ENCODE assay signal across 18 cellular contexts in genomic region chr2:150916434-150916833, GRCh38.
A peak's percentile ranks its signal among the peaks of the same experiment; 100 is the strongest.
DNase-seq lines count a peak whose midpoint lies in the region; ATAC-seq, FAIRE-seq and TF ChIP-seq lines count a peak whose summit lies in the region.
"Had no signal": no experiment of that assay in that cellular context is flagged by ENCODE, and none has a peak within 500 bp of the region (broad histone marks: within the 10 kb centered on the region; RNA-seq: fewer than 3 reads in every experiment).

No MANE protein-coding gene starts in this region.

- no peak for TF ChIP-seq CTCF in H1 (IDR thresholded peaks at IDR 0.05; ENCODE audit: control extremely low read depth in 1 of 3, insufficient read depth in 1 of 3, low read depth in 1 of 3, low read length in 3 of 3)

- TF ChIP-seq EP300 in H1 (IDR thresholded peaks at IDR 0.05; ENCODE audit: borderline replicate concordance in 1 of 2, low read depth in 2 of 2, low read length in 2 of 2): no peak

- POLR2A ChIA-PET in H1 (lab: Charles Lee; ENCODE audit: partially characterized antibody): no interaction called here

- H3K79me1 ChIP-seq in H1 (ENCODE audit: low read depth, low read length): no peaks in the 10 kb centered on the region

- no peak overlapping the region for H3K9ac ChIP-seq in H1 (replicated peaks in 1 of 4; ENCODE audit: extremely low read depth in 1 of 4, low read depth in 3 of 4, low read length in 3 of 4)

- H4K8ac ChIP-seq in H1 (ENCODE audit: extremely low read depth, insufficient read depth, low read length): no peak overlapping the region

- no peak overlapping the region for H4K91ac ChIP-seq in H1 (replicated peaks; ENCODE audit: insufficient read length, low read length)

- FAIRE-seq in H1 (lab: Jason Lieb, UNC): no peak
- FAIRE-seq: A204.1, G401.6 had no signal

- no peak overlapping the region for H2BK120ac ChIP-seq in H1 (replicated peaks; ENCODE audit: low read depth, low read length)

- H3K27me3 ChIP-seq in H1 (replicated peaks in 1 of 4; ENCODE audit: control insufficient read depth in 3 of 4, extremely low read depth in 1 of 4, insufficient read depth in 3 of 4, low read length in 3 of 4): no peaks in the 10 kb centered on the region

- no peak overlapping the region for H3K27ac ChIP-seq in H1 (ENCODE audit: low read depth, low read length)
- H3K27ac ChIP-seq: HL-60 had no signal

- H3K4ac ChIP-seq in H1 (replicated peaks; ENCODE audit: insufficient read length, low read depth, low read length): no peak overlapping the region

- H3K9me3 ChIP-seq in H1 (ENCODE audit: insufficient read depth in 2 of 2, low read depth in 1 of 2, low read length in 1 of 2): no peaks in the 10 kb centered on the region
- H3K9me3 ChIP-seq: HAP-1 had no signal

- H3K79me2 ChIP-seq in H1 (ENCODE audit: control insufficient read depth in 1 of 2, insufficient read depth in 2 of 2, low read length in 2 of 2): no peaks in the 10 kb centered on the region

- no peaks in the 10 kb centered on the region for H4K20me1 ChIP-seq in H1 (replicated peaks in 1 of 2; ENCODE audit: control insufficient read depth in 1 of 2, insufficient read depth in 2 of 2, low read length in 2 of 2)

- H3K23ac ChIP-seq in H1 (ENCODE audit: insufficient read length): no peak overlapping the region

- H2BK12ac ChIP-seq in H1 (ENCODE audit: low read depth, low read length): no peak overlapping the region

- no peak overlapping the region for H3K4me3 ChIP-seq in H1 (ENCODE audit: extremely low read depth in 1 of 4, insufficient read depth in 2 of 4, low read depth in 3 of 4, low read length in 4 of 4)
- H3K4me3 ChIP-seq: HAP-1 had no signal

- no peak overlapping the region for H2AFZ ChIP-seq in H1 (ENCODE audit: low read length)

- H3K4me1 ChIP-seq in H1 (replicated peaks in 1 of 4; ENCODE audit: control insufficient read depth in 3 of 4, insufficient read depth in 4 of 4, low read length in 3 of 4): peaks cover 0 to 8% (median 1%) of the 10 kb centered on the region in 4 experiments; a peak in 1 of 7 replicates
- H3K4me1 ChIP-seq: HAP-1 had no signal

- TF ChIP-seq POLR2A in H1 (IDR thresholded peaks at IDR 0.05; ENCODE audit: control extremely low read depth in 1 of 2, low read depth in 2 of 2, low read length in 2 of 2): no peak

- H3K23me2 ChIP-seq in H1 (ENCODE audit: low read depth, low read length): no peaks in the 10 kb centered on the region

- H3K56ac ChIP-seq in H1 (replicated peaks; ENCODE audit: insufficient read length, low read depth, low read length): no peak overlapping the region

- no peak overlapping the region for H2AK5ac ChIP-seq in H1 (ENCODE audit: low read depth, low read length)

- WGBS in H1 (ENCODE audit: extremely low coverage in 1 of 2, insufficient coverage in 1 of 2, insufficient read length in 1 of 2, insufficient replicate concordance in 2 of 2, low coverage in 1 of 2, low lambda C conversion rate in 2 of 2, missing lambda C conversion rate in 1 of 2), 2 experiments: 87% methylated on average over 6 of the region's 6 CpGs; no CpG with 5 or more reads in 1 of the 2 experiments

- no peak overlapping the region for H3K18ac ChIP-seq in H1 (ENCODE audit: extremely low read depth, low read length)

- CTCF ChIA-PET in H1 (lab: Charles Lee; ENCODE audit: partially characterized antibody): no interaction called here

- no peak for TF ChIP-seq RAD21 in H1 (IDR thresholded peaks at IDR 0.05 in 1 of 2, conservative IDR thresholded peaks at IDR 0.05 in 1 of 2; ENCODE audit: low read depth in 2 of 2, low read length in 2 of 2)

- no peak for ATAC-seq in HG02623 (IDR thresholded peaks at IDR 0.05; ENCODE audit: unreplicated experiment)

- H2BK5ac ChIP-seq in H1 (ENCODE audit: low read depth, low read length): no peak overlapping the region

- DNase-seq in NCI-H2171 treated with DMSO at 0.1 percent for 48 hours (lab: John Stamatoyannopoulos, UW): peak; percentile 42
- no peak for DNase-seq in NCI-H2171 (lab: John Stamatoyannopoulos, UW)
- DNase-seq in NCI-H82 (lab: John Stamatoyannopoulos, UW): peak; percentile 60
- no peak for DNase-seq in H1 (ENCODE audit: low read depth in 1 of 2, low spot score in 2 of 2)
- DNase-seq in retina: peak; percentile 38
- DNase-seq in GM03348 (ENCODE audit: low spot score): no peak
- no peak for DNase-seq in medulla oblongata (ENCODE audit: extremely low spot score)
- DNase-seq: C1 segment of cervical spinal cord; Calu3; CD4-positive, alpha-beta T cell; DMS153; DMS79 treated with DMSO at 0.1 percent for 48 hours; GOT3 had no signal

- H2BK20ac ChIP-seq in H1 (ENCODE audit: low read length): no peak overlapping the region

- no peak overlapping the region for H3K4me2 ChIP-seq in H1 (ENCODE audit: insufficient read depth in 1 of 2, low read depth in 2 of 2, low read length in 2 of 2)

- H2BK15ac ChIP-seq in H1 (ENCODE audit: low read length): no peak overlapping the region

- no peaks in the 10 kb centered on the region for H3K36me3 ChIP-seq in H1 (ENCODE audit: control insufficient read depth in 2 of 4, insufficient read depth in 4 of 4, low read length in 3 of 4)
- H3K36me3 ChIP-seq: HAP-1 had no signal

- H4K5ac ChIP-seq in H1 (ENCODE audit: insufficient read length, low read depth, low read length): peak overlapping the region; percentile 13

- no peak overlapping the region for H3K14ac ChIP-seq in H1 (ENCODE audit: insufficient read length)

TF ChIP-seq in H1, 55 proteins besides CTCF, POLR2A, EP300 and RAD21:
- TF ChIP-seq ZNF274 (IDR thresholded peaks at IDR 0.05; ENCODE audit: borderline replicate concordance, extremely low read depth, low read length) (no peak), GTF2F1 (IDR thresholded peaks at IDR 0.05; ENCODE audit: borderline replicate concordance, low read depth, low read length) (no peak), SIX5 (IDR thresholded peaks at IDR 0.05; ENCODE audit: low read depth, low read length) (no peak), HDAC2 (IDR thresholded peaks at IDR 0.05; ENCODE audit: borderline replicate concordance in 1 of 2, low read depth in 2 of 2, low read length in 2 of 2) (no peak), E2F6 (IDR thresholded peaks at IDR 0.05) (no peak), SUZ12 (IDR thresholded peaks at IDR 0.05; ENCODE audit: low read length) (no peak), RBBP5 (IDR thresholded peaks at IDR 0.05; ENCODE audit: borderline replicate concordance, low read depth, low read length) (no peak), TBP (IDR thresholded peaks at IDR 0.05; ENCODE audit: low read depth, low read length) (no peak), SIRT6 (IDR thresholded peaks at IDR 0.05; ENCODE audit: low read length) (no peak), TCF12 (IDR thresholded peaks at IDR 0.05; ENCODE audit: low read depth, low read length) (no peak), BCL11A (IDR thresholded peaks at IDR 0.05; ENCODE audit: low read depth in 2 of 2, low read length in 2 of 2) (no peak), JUND (IDR thresholded peaks at IDR 0.05; ENCODE audit: low read length) (no peak)
TF ChIP-seq in H1: peak in this region for 0.

Comparison
In these comparisons a context has a peak if more than half of its experiments do, and no peak if none do; other contexts are left out.
1. DNase-seq: peak in NCI-H2171 treated with DMSO at 0.1 percent for 48 hours (single experiment), NCI-H82 (single experiment) and retina (single experiment); none in NCI-H2171 (single experiment), H1 (0 of 2), GM03348 (single experiment) and medulla oblongata (single experiment).